13 cellular contexts compared by ENCODE assay signal in genomic region chr5:74336286-74336685, GRCh38.
DNase-seq lines count a peak whose midpoint lies in the region; ATAC-seq, FAIRE-seq and TF ChIP-seq lines count a peak whose summit lies in the region.
"Had no signal": no experiment of that assay in that cellular context is flagged by ENCODE, and none has a peak within 500 bp of the region (broad histone marks: within the 10 kb centered on the region; RNA-seq: fewer than 3 reads in every experiment).

No MANE protein-coding gene starts in this region.

- no peak for TF ChIP-seq EP300 in HepG2 (IDR thresholded peaks at IDR 0.05; ENCODE audit: low read depth in 2 of 2, low read length in 2 of 2)
- TF ChIP-seq EP300 in HepG2 (CRISPR knock-in tag; IDR thresholded peaks at IDR 0.05; ENCODE audit: borderline replicate concordance) = no peak
- no peak for TF ChIP-seq EP300 in gastroesophageal sphincter (IDR thresholded peaks at IDR 0.05)

- DNase-seq in HepG2 (ENCODE audit: low spot score) (no peak), right lobe of liver (no peak), Panc1 (ENCODE audit: low read depth, low spot score) (no peak), fibroblast of villous mesenchyme (ENCODE audit: low read depth) (no peak), inferior parietal cortex (ENCODE audit: extremely low spot score) (no peak)
- DNase-seq: activated T-cell treated with anti-CD3 and anti-CD28 coated beads for 4 hours; amniotic stem cell; effector memory CD8-positive, alpha-beta T cell; tibial artery had no signal

- WGBS in HepG2 (ENCODE audit: low lambda C conversion rate) = 34% methylated on average over 6 of the region's 7 CpGs
- WGBS in right lobe of liver (ENCODE audit: insufficient coverage, low coverage, low lambda C conversion rate, missing lambda C conversion rate) = 88% methylated on average over 6 of the region's 7 CpGs
- WGBS in gastroesophageal sphincter (ENCODE audit: low coverage in 1 of 2), 2 donors = 84 to 89% methylated on average over 7 of the region's 7 CpGs

- H3K9me3 ChIP-seq in HepG2 (ENCODE audit: low read length) (no peaks in the 10 kb centered on the region), right lobe of liver (no peaks in the 10 kb centered on the region), Panc1 (ENCODE audit: control insufficient read depth, insufficient read depth, low read depth, low read length) (no peaks in the 10 kb centered on the region), gastroesophageal sphincter (no peaks in the 10 kb centered on the region)
- H3K9me3 ChIP-seq: tibial artery had no signal

- peaks cover 0 to 7% of the 10 kb centered on the region in 2 experiments; a peak in 4 of 5 replicates for H3K27me3 ChIP-seq in HepG2 (ENCODE audit: control insufficient read depth in 1 of 2, insufficient read depth in 2 of 2, low read length in 2 of 2)
- H3K27me3 ChIP-seq in right lobe of liver = no peaks in the 10 kb centered on the region
- H3K27me3 ChIP-seq in Panc1 (ENCODE audit: control insufficient read depth, insufficient read depth, low read length) = no peaks in the 10 kb centered on the region
- no peaks in the 10 kb centered on the region for H3K27me3 ChIP-seq in gastroesophageal sphincter
- H3K27me3 ChIP-seq: tibial artery had no signal

- H3K4me2 ChIP-seq in HepG2 (ENCODE audit: low read depth, low read length) = no peak overlapping the region

- no peak overlapping the region for H3K27ac ChIP-seq in HepG2 (ENCODE audit: extremely low read length, insufficient read depth, low read length)
- no peak overlapping the region for H3K27ac ChIP-seq in right lobe of liver
- no peak overlapping the region for H3K27ac ChIP-seq in Panc1 (ENCODE audit: low read length)
- no peak overlapping the region for H3K27ac ChIP-seq in gastroesophageal sphincter
- H3K27ac ChIP-seq: RWPE1, tibial artery had no signal

- no peak for FAIRE-seq in HepG2 (lab: Jason Lieb, UNC)

- TF ChIP-seq POLR2A in HepG2 (IDR thresholded peaks at IDR 0.05; ENCODE audit: insufficient read depth in 1 of 2, low read depth in 2 of 2, low read length in 2 of 2) (no peak), right lobe of liver (IDR thresholded peaks at IDR 0.05) (no peak), gastroesophageal sphincter (IDR thresholded peaks at IDR 0.05) (no peak)

- CTCF ChIA-PET in HepG2 (lab: Yijun Ruan, JAX; ENCODE audit: low intra/inter-chr PET ratio, low total read pairs) = no interaction called here
- CTCF ChIA-PET in Panc1 (lab: Charles Lee) = interaction anchor here (0.6 kb wide), 1 partner anchor 34 kb away, joined by 3 read pairs; no protein-coding TSS in a partner anchor

- no peaks in the 10 kb centered on the region for H3K4me1 ChIP-seq in HepG2 (ENCODE audit: insufficient read depth, low read length)
- no peaks in the 10 kb centered on the region for H3K4me1 ChIP-seq in right lobe of liver
- H3K4me1 ChIP-seq in Panc1 (ENCODE audit: control insufficient read depth, insufficient read depth, low read length) = no peaks in the 10 kb centered on the region
- peaks cover 0 to 20% (median 0%) of the 10 kb centered on the region in 3 donors for H3K4me1 ChIP-seq in gastroesophageal sphincter
- H3K4me1 ChIP-seq: tibial artery had no signal

- POLR2A ChIA-PET in HepG2 (lab: Yijun Ruan, JAX) (no interaction called here), Panc1 (lab: Charles Lee) (no interaction called here)

- H3K36me3 ChIP-seq in HepG2 (replicated peaks in 1 of 2; ENCODE audit: control insufficient read depth in 1 of 2, insufficient read depth in 2 of 2, low read length in 2 of 2) (no peaks in the 10 kb centered on the region), right lobe of liver (no peaks in the 10 kb centered on the region), Panc1 (ENCODE audit: control insufficient read depth, insufficient read depth, low read length) (no peaks in the 10 kb centered on the region), gastroesophageal sphincter (no peaks in the 10 kb centered on the region)
- H3K36me3 ChIP-seq: tibial artery had no signal

- ATAC-seq in HepG2 = peak; percentile 56; the same call in 2 of the 3 replicates
- ATAC-seq in right lobe of liver = no peak
- no peak for ATAC-seq in Panc1
- no peak for ATAC-seq in gastroesophageal sphincter
- no peak for ATAC-seq in HG02759 (IDR thresholded peaks at IDR 0.05; ENCODE audit: unreplicated experiment)
- ATAC-seq in GM21515 (IDR thresholded peaks at IDR 0.05; ENCODE audit: unreplicated experiment) = no peak
- ATAC-seq: effector memory CD8-positive, alpha-beta T cell had no signal

- no TSS peak for BruUV-seq in HepG2 (replicated peaks; lab: Mats Ljungman, UMichigan)
- no TSS peak for BruUV-seq in Panc1 (replicated peaks; lab: Mats Ljungman, UMichigan)

- intact Hi-C loops in HepG2 (cut with micrococcal nuclease; ENCODE audit: unreplicated experiment) = no loop called here
- intact Hi-C loops in right lobe of liver (cut with DNase I) = no loop called here
- intact Hi-C loops in Panc1 (cut with micrococcal nuclease; ENCODE audit: unreplicated experiment) = no loop called here

- H3K4me3 ChIP-seq in HepG2 (replicated peaks in 1 of 3; ENCODE audit: insufficient read depth in 1 of 3, low read depth in 2 of 3, low read length in 3 of 3) = no peak overlapping the region
- H3K4me3 ChIP-seq in right lobe of liver = no peak overlapping the region
- no peak overlapping the region for H3K4me3 ChIP-seq in Panc1 (ENCODE audit: low read depth in 2 of 2, low read length in 2 of 2)
- no peak overlapping the region for H3K4me3 ChIP-seq in fibroblast of villous mesenchyme (ENCODE audit: low read depth, low read length)
- H3K4me3 ChIP-seq in gastroesophageal sphincter = no peak overlapping the region
- H3K4me3 ChIP-seq: tibial artery had no signal

- H2AFZ ChIP-seq in HepG2 (ENCODE audit: low read length) = no peak overlapping the region

- no peak for TF ChIP-seq CTCF in HepG2 (CRISPR knock-in tag; IDR thresholded peaks at IDR 0.05)
- no peak for TF ChIP-seq CTCF in right lobe of liver (IDR thresholded peaks at IDR 0.05)
- peak; percentile 31; the same call in 1 of the 2 replicates for TF ChIP-seq CTCF in Panc1 (IDR thresholded peaks at IDR 0.05)
- TF ChIP-seq CTCF in fibroblast of villous mesenchyme (IDR thresholded peaks at IDR 0.05; ENCODE audit: insufficient read depth, low read depth, low read length) = peak; percentile 26
- no peak for TF ChIP-seq CTCF in gastroesophageal sphincter (IDR thresholded peaks at IDR 0.05)

- H3K9ac ChIP-seq in HepG2 (ENCODE audit: insufficient read depth, low read depth, low read length) = no peak overlapping the region

- H4K20me1 ChIP-seq in HepG2 (ENCODE audit: insufficient read depth, low read length) = no peaks in the 10 kb centered on the region

- no peak for TF ChIP-seq RAD21 in HepG2 (CRISPR knock-in tag; IDR thresholded peaks at IDR 0.05)

- H3K79me2 ChIP-seq in HepG2 (ENCODE audit: insufficient read depth, low read length) = no peaks in the 10 kb centered on the region

- in situ Hi-C loops in HepG2 (cut with HindIII; ENCODE audit: extremely low pct_ligation_motif_present, low pct_unique_long_range_greater_than_20kb) (no loop called here), Panc1 (cut with HindIII; ENCODE audit: low pct_unique_long_range_greater_than_20kb, low sequenced_read_pairs) (no loop called here)

TF ChIP-seq in HepG2, 621 proteins besides CTCF, POLR2A, EP300 and RAD21 (continues in another document):
- TF ChIP-seq ZNF263 (CRISPR knock-in tag; IDR thresholded peaks at IDR 0.05) = no peak

Comparison
In these comparisons a context has a peak if more than half of its experiments do, and no peak if none do; other contexts are left out.
1. CTCF ChIP-seq: peak in Panc1 (single experiment) and fibroblast of villous mesenchyme (single experiment); none in HepG2 (single experiment), right lobe of liver (0 of 4) and gastroesophageal sphincter (0 of 4).